21 cellular contexts compared by ENCODE assay signal in the genomic region with DNA sequence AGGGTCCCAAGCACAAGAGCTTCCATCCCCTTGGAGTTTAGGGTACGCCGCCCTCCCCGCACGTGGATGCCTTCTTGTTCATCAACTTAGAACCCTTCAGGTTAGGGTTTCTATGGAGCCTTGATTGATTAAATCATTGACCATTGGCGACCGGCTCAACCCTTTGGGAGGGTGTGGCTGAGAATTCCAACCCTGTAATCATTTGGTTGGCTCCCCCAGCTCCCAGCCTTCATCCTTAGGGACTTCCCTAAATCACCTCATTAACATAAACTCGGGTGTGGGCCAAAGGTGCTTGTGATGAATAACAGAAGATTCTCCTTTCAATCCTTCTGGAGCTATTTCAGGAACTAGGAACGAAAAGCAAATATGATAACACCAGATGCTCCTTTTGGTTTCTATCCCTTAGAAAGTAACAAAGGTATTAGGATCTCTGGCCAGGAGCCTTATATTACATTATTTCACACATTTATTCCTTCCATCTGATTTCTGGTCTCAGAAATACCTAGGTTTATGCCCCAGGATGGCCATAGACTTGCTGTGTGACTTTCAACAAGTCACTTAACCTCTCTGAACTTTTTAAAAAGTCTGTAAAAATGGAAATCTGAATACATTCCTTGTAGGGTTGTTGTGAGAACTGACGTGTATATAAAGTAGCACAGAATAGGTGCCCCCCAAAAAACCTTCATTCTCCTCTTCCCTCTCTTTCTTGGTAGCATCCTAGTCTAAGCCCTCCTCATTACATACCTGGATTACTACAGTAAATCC. TPM values are rescaled to one million over a fixed set of nuclear protein-coding genes. Genes with fewer than 3 reads are reported as not detected.
A peak's percentile ranks its signal among the peaks of the same experiment; 100 is the strongest.
DNase-seq lines count a peak whose midpoint lies in the region; ATAC-seq, FAIRE-seq and TF ChIP-seq lines count a peak whose summit lies in the region.
"Had no signal": no experiment of that assay in that cellular context is flagged by ENCODE, and none has a peak within 500 bp of the region (broad histone marks: within the 10 kb centered on the region; RNA-seq: fewer than 3 reads in every experiment).

No MANE protein-coding gene starts in this region.

- H2BK120ac ChIP-seq in trophoblast cell (ENCODE audit: insufficient read depth, low read length, poor library complexity) = peak overlapping the region; percentile 44

- DNase-seq in activated T-cell treated with anti-CD3 and anti-CD28 coated beads, Interleukin-2, amount 50 U/mL, for 24 hours = no peak
- DNase-seq in activated T-cell treated with anti-CD3 and anti-CD28 coated beads for 4 hours (no peak), K562 (ENCODE audit: extremely low read depth in 1 of 4, low spot score in 3 of 4) (no peak), trophoblast cell (no peak), SW 1271 (lab: John Stamatoyannopoulos, UW) (no peak), NCI-H82 (lab: John Stamatoyannopoulos, UW) (no peak), NOMO-1 treated with dmso at 0.1 percent for 144 hours (lab: John Stamatoyannopoulos, UW; ENCODE audit: unreplicated experiment) (no peak)
- DNase-seq: Calu3; CD8-positive, alpha-beta T cell; DMS79 treated with DMSO at 0.1 percent for 48 hours; GF-D8; HCEC 1CT; HFFc6 had no signal

- H3K9ac ChIP-seq in K562 (ENCODE audit: insufficient read depth in 1 of 2, low read depth in 2 of 2, low read length in 2 of 2) (no peak overlapping the region), trophoblast cell (ENCODE audit: low read length) (no peak overlapping the region)
- H3K9ac ChIP-seq: BLaER1 had no signal

- no peak overlapping the region for H2BK5ac ChIP-seq in trophoblast cell (ENCODE audit: low read depth, low read length, poor library complexity)

- no peak for FAIRE-seq in K562 (lab: Jason Lieb, UNC)
- FAIRE-seq: HTR-8/SVneo had no signal

- no peak for TF ChIP-seq RAD21 in K562 (CRISPR knock-in tag; conservative IDR thresholded peaks at IDR 0.05 in 1 of 2, IDR thresholded peaks at IDR 0.05 in 1 of 2)

- H3K4me3 ChIP-seq in HEK293 (ENCODE audit: low read depth, low read length) (no peak overlapping the region), K562 (no peak overlapping the region), trophoblast cell (ENCODE audit: low read depth, low read length) (no peak overlapping the region)
- H3K4me3 ChIP-seq: BLaER1 had no signal

- POLR2A ChIA-PET in HEK293 (lab: Yijun Ruan, JAX) = interaction anchor here (0.5 kb wide), 1 partner anchor 317 kb away, joined by 3 read pairs; no protein-coding TSS in a partner anchor
- POLR2A ChIA-PET in K562 (lab: Yijun Ruan, JAX) = interaction anchor here (1.3 kb wide), 1 partner anchor 35 kb away, joined by 4 read pairs; no protein-coding TSS in a partner anchor

- peak overlapping the region; percentile 4 for H4K91ac ChIP-seq in trophoblast cell (ENCODE audit: low read depth, low read length)

- H4K20me1 ChIP-seq in K562 (replicated peaks; ENCODE audit: control insufficient read depth, insufficient read depth, low read length) = no peaks in the 10 kb centered on the region
- H4K20me1 ChIP-seq: BLaER1 had no signal

- no peak overlapping the region for H3K4ac ChIP-seq in trophoblast cell (ENCODE audit: low read depth, low read length)

- no peaks in the 10 kb centered on the region for H3K79me2 ChIP-seq in K562 (ENCODE audit: control insufficient read depth, insufficient read depth, low read length)
- peaks cover 5% of the 10 kb centered on the region for H3K79me2 ChIP-seq in trophoblast cell (ENCODE audit: control insufficient read depth, insufficient read depth, low read length, poor library complexity)

- H3K27ac Mint-ChIP-seq in activated T-cell treated with anti-CD3 and anti-CD28 coated beads, Interleukin-2, amount 50 U/mL, for 24 hours = peak overlapping the region; percentile 44
- H3K27ac Mint-ChIP-seq: CD14-positive monocyte; CD8-positive, alpha-beta T cell; HFFc6; IgD-negative memory B cell had no signal

- no peaks in the 10 kb centered on the region for H3K36me3 Mint-ChIP-seq in activated T-cell treated with anti-CD3 and anti-CD28 coated beads, Interleukin-2, amount 50 U/mL, for 24 hours (ENCODE audit: low read depth)
- H3K36me3 Mint-ChIP-seq: CD14-positive monocyte; CD8-positive, alpha-beta T cell had no signal

- H3K27me3 ChIP-seq in K562 (ENCODE audit: control insufficient read depth in 2 of 2, insufficient read depth in 2 of 2, low read length in 2 of 2) (no peaks in the 10 kb centered on the region), trophoblast cell (ENCODE audit: insufficient read depth, low read length) (no peaks in the 10 kb centered on the region)
- H3K27me3 ChIP-seq: BLaER1 had no signal

- H3K36me3 ChIP-seq in HEK293 (ENCODE audit: control insufficient read depth in 2 of 2, insufficient read depth in 1 of 2, low read length in 2 of 2) (no peaks in the 10 kb centered on the region), K562 (ENCODE audit: control insufficient read depth, insufficient read depth, low read length) (no peaks in the 10 kb centered on the region), trophoblast cell (ENCODE audit: control insufficient read depth in 1 of 2, insufficient read depth in 2 of 2, low read length in 2 of 2) (peaks cover 0 to 2% of the 10 kb centered on the region in 2 experiments)
- H3K36me3 ChIP-seq: BLaER1 had no signal

- in situ Hi-C loops in K562 (cut with MboI) = no loop called here

- CTCF ChIA-PET in HEK293 (lab: Yijun Ruan, JAX) (interaction anchor here (0.9 kb wide), 1 partner anchor 22 kb away, joined by 4 read pairs; no protein-coding TSS in a partner anchor), K562 (lab: Yijun Ruan, JAX; ENCODE audit: low intra/inter-chr PET ratio) (no interaction called here)

- H3K9me3 ChIP-seq in HEK293 (ENCODE audit: control insufficient read depth, insufficient read depth, low read depth, low read length) = no peaks in the 10 kb centered on the region
- H3K9me3 ChIP-seq in K562 (replicated peaks; ENCODE audit: control insufficient read depth, insufficient read depth, low read depth, low read length) = peaks cover 2% of the 10 kb centered on the region; the same call in 1 of the 2 replicates
- peaks cover 2% of the 10 kb centered on the region for H3K9me3 ChIP-seq in trophoblast cell (ENCODE audit: insufficient read depth, low read depth, low read length)

- TF ChIP-seq EP300 in K562 (IDR thresholded peaks at IDR 0.05; ENCODE audit: low read length) = no peak

- no peak overlapping the region for H4K8ac ChIP-seq in trophoblast cell (ENCODE audit: low read depth, low read length)

- no peaks in the 10 kb centered on the region for H3K9me1 ChIP-seq in K562 (ENCODE audit: control insufficient read depth, insufficient read depth, low read length)

- H2BK12ac ChIP-seq in trophoblast cell (ENCODE audit: low read length) = peak overlapping the region; percentile 63

- WGBS in K562 (ENCODE audit: insufficient coverage, low coverage, missing lambda C conversion rate) = 53% methylated on average over 9 of the region's 9 CpGs
- whole genome bisulfite sequencing in trophoblast cell (ENCODE audit: extremely low coverage, insufficient coverage, insufficient read length) = no CpG with 5 or more reads among the region's 9 CpGs

- no peak overlapping the region for H3K14ac ChIP-seq in trophoblast cell (ENCODE audit: low read length)

- peaks cover 17% of the 10 kb centered on the region for H3K4me1 Mint-ChIP-seq in activated T-cell treated with anti-CD3 and anti-CD28 coated beads, Interleukin-2, amount 50 U/mL, for 24 hours (ENCODE audit: low read depth)

- H3K18ac ChIP-seq in trophoblast cell (ENCODE audit: low read length) = no peak overlapping the region

- no peak for TF ChIP-seq CTCF in HEK293 (tag by site-specific recombination; IDR thresholded peaks at IDR 0.05)
- no peak for TF ChIP-seq CTCF in K562 (IDR thresholded peaks at IDR 0.05 in 2 of 3, conservative IDR thresholded peaks at IDR 0.05 in 1 of 3; ENCODE audit: insufficient read depth in 2 of 3, low read depth in 1 of 3, low read length in 3 of 3)

- peak overlapping the region; percentile 62 for H2AK5ac ChIP-seq in trophoblast cell (ENCODE audit: low read length)

- H3K27ac ChIP-seq in HEK293 (ENCODE audit: extremely low read depth, low read depth, low read length) (no peak overlapping the region), K562 (ENCODE audit: extremely low read depth, low read depth, low read length) (no peak overlapping the region), trophoblast cell (ENCODE audit: low read depth, low read length) (no peak overlapping the region)
- H3K27ac ChIP-seq: 22Rv1, BLaER1 had no signal

- no peak overlapping the region for H3K4me2 ChIP-seq in K562 (ENCODE audit: insufficient read depth, low read length)
- H3K4me2 ChIP-seq in trophoblast cell (ENCODE audit: low read length) = no peak overlapping the region
- H3K4me2 ChIP-seq: BLaER1 had no signal

- H3K4me1 ChIP-seq in HEK293 (ENCODE audit: control insufficient read depth, insufficient read depth, low read length) = peaks cover 1% of the 10 kb centered on the region; the same call in 1 of the 2 replicates
- peaks cover 8 to 10% of the 10 kb centered on the region in 2 experiments for H3K4me1 ChIP-seq in K562 (replicated peaks in 1 of 2; ENCODE audit: control insufficient read depth in 2 of 2, insufficient read depth in 2 of 2, low read length in 2 of 2)
- H3K4me1 ChIP-seq in trophoblast cell (ENCODE audit: control insufficient read depth in 1 of 2, insufficient read depth in 2 of 2, low read length in 2 of 2) = peaks cover 9% of the 10 kb centered on the region in 2 experiments

- H4K12ac ChIP-seq in trophoblast cell (ENCODE audit: low read depth, low read length) = no peak overlapping the region

- H3K9me3 Mint-ChIP-seq in activated T-cell treated with anti-CD3 and anti-CD28 coated beads, Interleukin-2, amount 50 U/mL, for 24 hours = no peaks in the 10 kb centered on the region
- H3K9me3 Mint-ChIP-seq: CD8-positive, alpha-beta T cell; IgD-negative memory B cell had no signal

- no peak overlapping the region for H3K4me3 Mint-ChIP-seq in activated T-cell treated with anti-CD3 and anti-CD28 coated beads, Interleukin-2, amount 50 U/mL, for 24 hours
- H3K4me3 Mint-ChIP-seq: CD14-positive monocyte; CD8-positive, alpha-beta T cell; HFFc6; IgD-negative memory B cell had no signal

- intact Hi-C loops in K562 (cut with micrococcal nuclease) = no loop called here

- H3K23ac ChIP-seq in trophoblast cell (ENCODE audit: low read length) = no peak overlapping the region

- H2AFZ ChIP-seq in K562 (ENCODE audit: low read depth, low read length) (no peak overlapping the region), trophoblast cell (ENCODE audit: insufficient read depth, low read length, poor library complexity) (no peak overlapping the region)

- BruUV-seq in K562 (replicated peaks; lab: Mats Ljungman, UMichigan) = no TSS peak

- H3K27me3 Mint-ChIP-seq in activated T-cell treated with anti-CD3 and anti-CD28 coated beads, Interleukin-2, amount 50 U/mL, for 24 hours = no peaks in the 10 kb centered on the region

- TF ChIP-seq POLR2A in K562 (conservative IDR thresholded peaks at IDR 0.05) = no peak

- peaks cover 16% of the 10 kb centered on the region for H3K79me1 ChIP-seq in trophoblast cell (ENCODE audit: low read length)

- ATAC-seq in K562 = no peak
- ATAC-seq: CD8-positive, alpha-beta T cell had no signal

RNA-seq across cellular contexts. Expression of a gene that starts 26.8 kb away (rescaled TPM):
- 1.5 TPM in 1 of 2 replicates, not detected in the other for total RNA-seq in K562 (2011; cell fraction: chromatin; rRNA removed; ENCODE audit: low replicate concordance)
- 0.26 and 1.2 TPM in 2 replicates for total RNA-seq in K562 (2011; cell fraction: nucleolus; rRNA removed)
- total RNA-seq in K562 (2011; cell fraction: nucleoplasm; rRNA removed) = 0.22 TPM in 1 of 2 replicates, not detected in the other
- total RNA-seq in K562 (2014; rRNA removed) (not detected in 2 replicates), K562 (2014; rRNA removed; fragmentation: Illumina TruSeq; extraction: Trizol) (not detected in 2 replicates), K562 (2015; rRNA removed; fragmentation: Illumina TruSeq; extraction: Trizol) (not detected in 2 replicates), K562 (2021) (not detected in 2 replicates)
- polyA plus RNA-seq in K562 (2011; rRNA removed) (0.31 and 0.50 TPM in 2 replicates), K562 (2014; fragmentation: Illumina TruSeq; extraction: Trizol) (not detected in 2 replicates), K562 (2014; fragmentation: Nextera tagmentation; extraction: Ambion mirVana) (under 1 TPM in 1 of 2 experiments, not detected in 1; 0.03 TPM), K562 (2014; rRNA removed) (not detected in 2 replicates)
- 0.47 and 0.81 TPM in 2 replicates for polyA plus RNA-seq in K562 (2011; cell fraction: cytosol; rRNA removed)
- polyA plus RNA-seq in K562 (2011; cell fraction: nucleus; rRNA removed) = 0.25 and 0.57 TPM in 2 replicates
- polyA plus RNA-seq in K562 (2012) = 0.03 and 0.20 TPM in 2 replicates
- polyA minus RNA-seq in K562 (2011; rRNA and poly(A)+ RNA removed) = 0.09 and 2.6 TPM in 2 replicates
- 1.7 TPM in 1 of 2 replicates, not detected in the other for polyA minus RNA-seq in K562 (2011; cell fraction: cytosol; rRNA and poly(A)+ RNA removed)
- polyA minus RNA-seq in K562 (2011; cell fraction: nucleus; rRNA and poly(A)+ RNA removed) = not detected in 2 replicates
- 28.8 and 36.5 TPM in 2 replicates for polyA plus RNA-seq in trophoblast cell (2013)
- total RNA-seq: A673; Calu3; CD8-positive, alpha-beta T cell; H4 had no signal
- polyA plus RNA-seq: IgD-negative memory B cell had no signal
